1 cellular context compared by ENCODE assay signal in the genomic region with DNA sequence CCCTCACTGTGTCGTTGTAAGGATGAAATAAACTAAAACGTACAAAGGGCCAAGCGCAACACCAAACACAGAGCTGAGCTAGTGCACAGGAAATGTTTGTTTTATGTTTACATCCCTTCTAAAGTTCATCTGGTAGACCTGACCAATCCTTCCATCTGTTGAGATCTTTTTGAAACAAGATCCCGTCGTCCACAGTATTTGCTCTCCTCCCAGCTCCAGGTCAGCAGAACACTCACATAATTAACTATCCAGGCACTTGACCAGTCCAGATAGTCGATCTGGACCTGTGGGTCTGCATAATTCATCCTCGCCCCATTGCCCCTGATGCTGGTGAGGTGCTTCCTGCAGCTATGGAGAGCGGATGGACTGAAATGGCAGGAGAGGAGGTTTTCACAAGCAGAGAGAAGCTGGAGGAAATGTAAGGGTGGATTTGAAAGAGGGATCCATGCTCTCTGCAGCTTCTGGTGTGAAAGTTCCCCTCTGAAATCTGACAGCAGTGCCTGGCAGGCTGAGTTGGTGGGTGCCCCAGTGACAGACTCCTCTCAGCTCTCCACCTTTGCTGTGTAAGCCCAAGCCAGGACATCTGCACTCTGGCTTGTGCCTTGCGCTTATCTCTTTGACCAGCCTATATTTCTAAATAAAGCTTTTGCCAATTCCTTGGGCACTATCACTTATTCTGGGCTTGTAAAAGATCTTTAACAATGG.
TF ChIP-seq lines count a peak whose summit lies in the region.

No MANE protein-coding gene starts in this region.

TF ChIP-seq in HepG2, 621 proteins besides CTCF, POLR2A, EP300 and RAD21 (continued from another document and continues in another):
- TF ChIP-seq, protein P1, sequence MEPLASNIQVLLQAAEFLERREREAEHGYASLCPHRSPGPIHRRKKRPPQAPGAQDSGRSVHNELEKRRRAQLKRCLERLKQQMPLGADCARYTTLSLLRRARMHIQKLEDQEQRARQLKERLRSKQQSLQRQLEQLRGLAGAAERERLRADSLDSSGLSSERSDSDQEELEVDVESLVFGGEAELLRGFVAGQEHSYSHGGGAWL (CRISPR knock-in tag; IDR thresholded peaks at IDR 0.05) = 0 out of 2 replicates have a peak, but pooled peaks have one; percentile 17
- 0 out of 2 replicates have a peak, but pooled peaks have one; percentile 21 for TF ChIP-seq KDM4B (CRISPR knock-in tag; IDR thresholded peaks at IDR 0.05)
- TF ChIP-seq, protein P2, sequence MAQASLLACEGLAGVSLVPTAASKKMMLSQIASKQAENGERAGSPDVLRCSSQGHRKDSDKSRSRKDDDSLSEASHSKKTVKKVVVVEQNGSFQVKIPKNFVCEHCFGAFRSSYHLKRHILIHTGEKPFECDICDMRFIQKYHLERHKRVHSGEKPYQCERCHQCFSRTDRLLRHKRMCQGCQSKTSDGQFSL (CRISPR knock-in tag; IDR thresholded peaks at IDR 0.05) = no peak
- TF ChIP-seq MED1 (CRISPR knock-in tag; IDR thresholded peaks at IDR 0.05) = peak; percentile 74
- TF ChIP-seq KDM2A (CRISPR knock-in tag; IDR thresholded peaks at IDR 0.05; ENCODE audit: borderline replicate concordance, low read depth) = 0 out of 2 replicates have a peak, but pooled peaks have one; percentile 15
- TF ChIP-seq ELF3 (CRISPR knock-in tag; IDR thresholded peaks at IDR 0.05) = peak; percentile 74; the same call in 1 of the 2 replicates
- TF ChIP-seq, protein P3, sequence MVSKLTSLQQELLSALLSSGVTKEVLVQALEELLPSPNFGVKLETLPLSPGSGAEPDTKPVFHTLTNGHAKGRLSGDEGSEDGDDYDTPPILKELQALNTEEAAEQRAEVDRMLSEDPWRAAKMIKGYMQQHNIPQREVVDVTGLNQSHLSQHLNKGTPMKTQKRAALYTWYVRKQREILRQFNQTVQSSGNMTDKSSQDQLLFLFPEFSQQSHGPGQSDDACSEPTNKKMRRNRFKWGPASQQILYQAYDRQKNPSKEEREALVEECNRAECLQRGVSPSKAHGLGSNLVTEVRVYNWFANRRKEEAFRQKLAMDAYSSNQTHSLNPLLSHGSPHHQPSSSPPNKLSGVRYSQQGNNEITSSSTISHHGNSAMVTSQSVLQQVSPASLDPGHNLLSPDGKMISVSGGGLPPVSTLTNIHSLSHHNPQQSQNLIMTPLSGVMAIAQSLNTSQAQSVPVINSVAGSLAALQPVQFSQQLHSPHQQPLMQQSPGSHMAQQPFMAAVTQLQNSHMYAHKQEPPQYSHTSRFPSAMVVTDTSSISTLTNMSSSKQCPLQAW (CRISPR knock-in tag; IDR thresholded peaks at IDR 0.05) = peak; percentile 64; the same call in 1 of the 2 replicates
- TF ChIP-seq RXRB (CRISPR knock-in tag; IDR thresholded peaks at IDR 0.05; ENCODE audit: borderline replicate concordance) = peak; percentile 40; the same call in 1 of the 2 replicates
- TF ChIP-seq, protein P4, sequence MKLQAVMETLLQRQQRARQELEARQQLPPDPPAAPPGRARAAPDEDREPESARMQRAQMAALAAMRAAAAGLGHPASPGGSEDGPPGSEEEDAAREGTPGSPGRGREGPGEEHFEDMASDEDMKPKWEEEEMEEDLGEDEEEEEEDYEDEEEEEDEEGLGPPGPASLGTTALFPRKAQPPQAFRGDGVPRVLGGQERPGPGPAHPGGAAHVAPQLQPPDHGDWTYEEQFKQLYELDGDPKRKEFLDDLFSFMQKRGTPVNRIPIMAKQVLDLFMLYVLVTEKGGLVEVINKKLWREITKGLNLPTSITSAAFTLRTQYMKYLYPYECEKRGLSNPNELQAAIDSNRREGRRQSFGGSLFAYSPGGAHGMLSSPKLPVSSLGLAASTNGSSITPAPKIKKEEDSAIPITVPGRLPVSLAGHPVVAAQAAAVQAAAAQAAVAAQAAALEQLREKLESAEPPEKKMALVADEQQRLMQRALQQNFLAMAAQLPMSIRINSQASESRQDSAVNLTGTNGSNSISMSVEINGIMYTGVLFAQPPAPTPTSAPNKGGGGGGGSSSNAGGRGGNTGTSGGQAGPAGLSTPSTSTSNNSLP (IDR thresholded peaks at IDR 0.05; ENCODE audit: low read depth, low read length) = peak; percentile 14; the same call in 1 of the 2 replicates
- TF ChIP-seq, protein P5, sequence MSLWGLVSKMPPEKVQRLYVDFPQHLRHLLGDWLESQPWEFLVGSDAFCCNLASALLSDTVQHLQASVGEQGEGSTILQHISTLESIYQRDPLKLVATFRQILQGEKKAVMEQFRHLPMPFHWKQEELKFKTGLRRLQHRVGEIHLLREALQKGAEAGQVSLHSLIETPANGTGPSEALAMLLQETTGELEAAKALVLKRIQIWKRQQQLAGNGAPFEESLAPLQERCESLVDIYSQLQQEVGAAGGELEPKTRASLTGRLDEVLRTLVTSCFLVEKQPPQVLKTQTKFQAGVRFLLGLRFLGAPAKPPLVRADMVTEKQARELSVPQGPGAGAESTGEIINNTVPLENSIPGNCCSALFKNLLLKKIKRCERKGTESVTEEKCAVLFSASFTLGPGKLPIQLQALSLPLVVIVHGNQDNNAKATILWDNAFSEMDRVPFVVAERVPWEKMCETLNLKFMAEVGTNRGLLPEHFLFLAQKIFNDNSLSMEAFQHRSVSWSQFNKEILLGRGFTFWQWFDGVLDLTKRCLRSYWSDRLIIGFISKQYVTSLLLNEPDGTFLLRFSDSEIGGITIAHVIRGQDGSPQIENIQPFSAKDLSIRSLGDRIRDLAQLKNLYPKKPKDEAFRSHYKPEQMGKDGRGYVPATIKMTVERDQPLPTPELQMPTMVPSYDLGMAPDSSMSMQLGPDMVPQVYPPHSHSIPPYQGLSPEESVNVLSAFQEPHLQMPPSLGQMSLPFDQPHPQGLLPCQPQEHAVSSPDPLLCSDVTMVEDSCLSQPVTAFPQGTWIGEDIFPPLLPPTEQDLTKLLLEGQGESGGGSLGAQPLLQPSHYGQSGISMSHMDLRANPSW (CRISPR knock-in tag; IDR thresholded peaks at IDR 0.05; ENCODE audit: borderline replicate concordance) = peak; percentile 55; the same call in 1 of the 2 replicates
- TF ChIP-seq ZBTB38 (CRISPR knock-in tag; IDR thresholded peaks at IDR 0.05) = peak; percentile 67
- TF ChIP-seq ZNF124 (CRISPR knock-in tag; IDR thresholded peaks at IDR 0.05) = no peak
- TF ChIP-seq MBD4 (IDR thresholded peaks at IDR 0.05; ENCODE audit: borderline replicate concordance, low read length) = no peak
- TF ChIP-seq ZNF564 (CRISPR knock-in tag; IDR thresholded peaks at IDR 0.05) = no peak
- no peak for TF ChIP-seq CEBPB (IDR thresholded peaks at IDR 0.05; ENCODE audit: borderline replicate concordance, low read depth, low read length)
- TF ChIP-seq MIER3 (CRISPR knock-in tag; IDR thresholded peaks at IDR 0.05; ENCODE audit: borderline replicate concordance) = peak; percentile 40; the same call in 1 of the 2 replicates
- TF ChIP-seq SALL1 (CRISPR knock-in tag; IDR thresholded peaks at IDR 0.05) = peak; percentile 53
- TF ChIP-seq, protein P6, sequence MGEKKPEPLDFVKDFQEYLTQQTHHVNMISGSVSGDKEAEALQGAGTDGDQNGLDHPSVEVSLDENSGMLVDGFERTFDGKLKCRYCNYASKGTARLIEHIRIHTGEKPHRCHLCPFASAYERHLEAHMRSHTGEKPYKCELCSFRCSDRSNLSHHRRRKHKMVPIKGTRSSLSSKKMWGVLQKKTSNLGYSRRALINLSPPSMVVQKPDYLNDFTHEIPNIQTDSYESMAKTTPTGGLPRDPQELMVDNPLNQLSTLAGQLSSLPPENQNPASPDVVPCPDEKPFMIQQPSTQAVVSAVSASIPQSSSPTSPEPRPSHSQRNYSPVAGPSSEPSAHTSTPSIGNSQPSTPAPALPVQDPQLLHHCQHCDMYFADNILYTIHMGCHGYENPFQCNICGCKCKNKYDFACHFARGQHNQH (CRISPR knock-in tag; IDR thresholded peaks at IDR 0.05) = peak; percentile 17; the same call in 1 of the 2 replicates
- TF ChIP-seq ZBTB3 (CRISPR knock-in tag; IDR thresholded peaks at IDR 0.05; ENCODE audit: borderline replicate concordance, low read depth) = 0 out of 2 replicates have a peak, but pooled peaks have one; percentile 70
- peak; percentile 56; the same call in 1 of the 2 replicates for TF ChIP-seq MEF2D (CRISPR knock-in tag; IDR thresholded peaks at IDR 0.05)
- TF ChIP-seq ZBTB7A (CRISPR knock-in tag; IDR thresholded peaks at IDR 0.05) = no peak
- TF ChIP-seq, protein P7, sequence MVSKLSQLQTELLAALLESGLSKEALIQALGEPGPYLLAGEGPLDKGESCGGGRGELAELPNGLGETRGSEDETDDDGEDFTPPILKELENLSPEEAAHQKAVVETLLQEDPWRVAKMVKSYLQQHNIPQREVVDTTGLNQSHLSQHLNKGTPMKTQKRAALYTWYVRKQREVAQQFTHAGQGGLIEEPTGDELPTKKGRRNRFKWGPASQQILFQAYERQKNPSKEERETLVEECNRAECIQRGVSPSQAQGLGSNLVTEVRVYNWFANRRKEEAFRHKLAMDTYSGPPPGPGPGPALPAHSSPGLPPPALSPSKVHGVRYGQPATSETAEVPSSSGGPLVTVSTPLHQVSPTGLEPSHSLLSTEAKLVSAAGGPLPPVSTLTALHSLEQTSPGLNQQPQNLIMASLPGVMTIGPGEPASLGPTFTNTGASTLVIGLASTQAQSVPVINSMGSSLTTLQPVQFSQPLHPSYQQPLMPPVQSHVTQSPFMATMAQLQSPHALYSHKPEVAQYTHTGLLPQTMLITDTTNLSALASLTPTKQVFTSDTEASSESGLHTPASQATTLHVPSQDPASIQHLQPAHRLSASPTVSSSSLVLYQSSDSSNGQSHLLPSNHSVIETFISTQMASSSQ (IDR thresholded peaks at IDR 0.05; ENCODE audit: low read depth) = no peak
- TF ChIP-seq, protein P7 (CRISPR knock-in tag; IDR thresholded peaks at IDR 0.05; ENCODE audit: borderline replicate concordance) = peak; percentile 48; the same call in 1 of the 2 replicates
- no peak for TF ChIP-seq HNF4G (IDR thresholded peaks at IDR 0.05; ENCODE audit: borderline replicate concordance, low read depth, low read length)
- TF ChIP-seq HNF4G (CRISPR knock-in tag; IDR thresholded peaks at IDR 0.05; ENCODE audit: borderline replicate concordance, low read depth) = no peak; the same call in 1 of the 2 replicates
- TF ChIP-seq KLF15 (CRISPR knock-in tag; IDR thresholded peaks at IDR 0.05; ENCODE audit: borderline replicate concordance) = no peak
- TF ChIP-seq, protein P8, sequence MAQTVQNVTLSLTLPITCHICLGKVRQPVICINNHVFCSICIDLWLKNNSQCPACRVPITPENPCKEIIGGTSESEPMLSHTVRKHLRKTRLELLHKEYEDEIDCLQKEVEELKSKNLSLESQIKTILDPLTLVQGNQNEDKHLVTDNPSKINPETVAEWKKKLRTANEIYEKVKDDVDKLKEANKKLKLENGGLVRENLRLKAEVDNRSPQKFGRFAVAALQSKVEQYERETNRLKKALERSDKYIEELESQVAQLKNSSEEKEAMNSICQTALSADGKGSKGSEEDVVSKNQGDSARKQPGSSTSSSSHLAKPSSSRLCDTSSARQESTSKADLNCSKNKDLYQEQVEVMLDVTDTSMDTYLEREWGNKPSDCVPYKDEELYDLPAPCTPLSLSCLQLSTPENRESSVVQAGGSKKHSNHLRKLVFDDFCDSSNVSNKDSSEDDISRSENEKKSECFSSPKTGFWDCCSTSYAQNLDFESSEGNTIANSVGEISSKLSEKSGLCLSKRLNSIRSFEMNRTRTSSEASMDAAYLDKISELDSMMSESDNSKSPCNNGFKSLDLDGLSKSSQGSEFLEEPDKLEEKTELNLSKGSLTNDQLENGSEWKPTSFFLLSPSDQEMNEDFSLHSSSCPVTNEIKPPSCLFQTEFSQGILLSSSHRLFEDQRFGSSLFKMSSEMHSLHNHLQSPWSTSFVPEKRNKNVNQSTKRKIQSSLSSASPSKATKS (CRISPR knock-in tag; IDR thresholded peaks at IDR 0.05) = no peak
- TF ChIP-seq ZNF501 (CRISPR knock-in tag; IDR thresholded peaks at IDR 0.05) = peak; percentile 73
- 0 out of 2 replicates have a peak, but pooled peaks have one; percentile 42 for TF ChIP-seq MEIS1 (CRISPR knock-in tag; IDR thresholded peaks at IDR 0.05; ENCODE audit: borderline replicate concordance)
- no peak for TF ChIP-seq ZFAT (CRISPR knock-in tag; conservative IDR thresholded peaks at IDR 0.05)
- TF ChIP-seq, protein P9, sequence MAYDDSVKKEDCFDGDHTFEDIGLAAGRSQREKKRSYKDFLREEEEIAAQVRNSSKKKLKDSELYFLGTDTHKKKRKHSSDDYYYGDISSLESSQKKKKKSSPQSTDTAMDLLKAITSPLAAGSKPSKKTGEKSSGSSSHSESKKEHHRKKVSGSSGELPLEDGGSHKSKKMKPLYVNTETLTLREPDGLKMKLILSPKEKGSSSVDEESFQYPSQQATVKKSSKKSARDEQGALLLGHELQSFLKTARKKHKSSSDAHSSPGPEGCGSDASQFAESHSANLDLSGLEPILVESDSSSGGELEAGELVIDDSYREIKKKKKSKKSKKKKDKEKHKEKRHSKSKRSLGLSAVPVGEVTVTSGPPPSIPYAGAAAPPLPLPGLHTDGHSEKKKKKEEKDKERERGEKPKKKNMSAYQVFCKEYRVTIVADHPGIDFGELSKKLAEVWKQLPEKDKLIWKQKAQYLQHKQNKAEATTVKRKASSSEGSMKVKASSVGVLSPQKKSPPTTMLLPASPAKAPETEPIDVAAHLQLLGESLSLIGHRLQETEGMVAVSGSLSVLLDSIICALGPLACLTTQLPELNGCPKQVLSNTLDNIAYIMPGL (CRISPR knock-in tag; IDR thresholded peaks at IDR 0.05; ENCODE audit: borderline replicate concordance in 1 of 2, low read depth in 1 of 2) = 0 out of 4 replicates have a peak, but pooled peaks of 1 of the 2 experiments have one; percentile 33
- 0 out of 2 replicates have a peak, but pooled peaks have one; percentile 10 for TF ChIP-seq YEATS4 (CRISPR knock-in tag; IDR thresholded peaks at IDR 0.05; ENCODE audit: borderline replicate concordance)
- no peak for TF ChIP-seq ZNF253 (CRISPR knock-in tag; IDR thresholded peaks at IDR 0.05; ENCODE audit: borderline replicate concordance)
- TF ChIP-seq, protein P10, sequence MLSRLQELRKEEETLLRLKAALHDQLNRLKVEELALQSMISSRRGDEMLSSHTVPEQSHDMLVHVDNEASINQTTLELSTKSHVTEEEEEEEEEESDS (CRISPR knock-in tag; IDR thresholded peaks at IDR 0.05; ENCODE audit: borderline replicate concordance) = peak; percentile 34; the same call in 1 of the 2 replicates
